Comparison of ENCODE assay signal across 1 cellular context in the genomic region with DNA sequence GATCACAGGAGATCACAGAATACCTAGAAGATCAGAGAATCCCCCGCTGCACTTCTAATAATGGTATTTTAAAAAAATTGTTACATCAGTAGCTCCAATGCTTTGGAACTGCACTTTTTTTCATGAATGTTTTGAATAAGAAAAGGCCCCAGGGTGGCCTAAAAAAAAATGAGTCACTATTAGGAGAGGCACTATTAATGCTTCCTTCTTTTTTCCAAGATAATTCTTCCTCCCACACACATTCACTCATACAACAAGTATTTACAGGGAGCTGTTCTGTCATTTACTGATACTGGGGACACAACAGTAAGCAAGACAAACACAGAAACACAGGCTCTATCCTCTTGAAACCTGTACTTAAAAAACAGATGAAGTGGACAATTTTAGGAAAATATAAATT.
TF ChIP-seq lines count a peak whose summit lies in the region.

No MANE protein-coding gene starts in this region.

TF ChIP-seq in endothelial cell of umbilical vein, 7 proteins besides CTCF, POLR2A, EP300 and RAD21:
- TF ChIP-seq MYC (IDR thresholded peaks at IDR 0.05; ENCODE audit: low read depth, low read length) (no peak), FOS (IDR thresholded peaks at IDR 0.05; ENCODE audit: borderline replicate concordance, insufficient read depth, low read length) (peak; percentile 11), EZH2 (IDR thresholded peaks at IDR 0.05; ENCODE audit: borderline replicate concordance, low read depth, low read length, severe bottlenecking) (no peak), POLR2AphosphoS5 (IDR thresholded peaks at IDR 0.05; ENCODE audit: insufficient read depth, low read depth, low read length) (no peak), JUN (IDR thresholded peaks at IDR 0.05; ENCODE audit: borderline replicate concordance, insufficient read depth, insufficient read length, low read depth) (no peak), GATA2 (IDR thresholded peaks at IDR 0.05; ENCODE audit: insufficient read depth, insufficient read length, low read depth, low read length) (no peak)
- TF ChIP-seq, protein P1, sequence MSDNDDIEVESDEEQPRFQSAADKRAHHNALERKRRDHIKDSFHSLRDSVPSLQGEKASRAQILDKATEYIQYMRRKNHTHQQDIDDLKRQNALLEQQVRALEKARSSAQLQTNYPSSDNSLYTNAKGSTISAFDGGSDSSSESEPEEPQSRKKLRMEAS (IDR thresholded peaks at IDR 0.05; ENCODE audit: insufficient read depth, insufficient read length): no peak
TF ChIP-seq in endothelial cell of umbilical vein: peak in this region for 1.
